In the genomic region with DNA sequence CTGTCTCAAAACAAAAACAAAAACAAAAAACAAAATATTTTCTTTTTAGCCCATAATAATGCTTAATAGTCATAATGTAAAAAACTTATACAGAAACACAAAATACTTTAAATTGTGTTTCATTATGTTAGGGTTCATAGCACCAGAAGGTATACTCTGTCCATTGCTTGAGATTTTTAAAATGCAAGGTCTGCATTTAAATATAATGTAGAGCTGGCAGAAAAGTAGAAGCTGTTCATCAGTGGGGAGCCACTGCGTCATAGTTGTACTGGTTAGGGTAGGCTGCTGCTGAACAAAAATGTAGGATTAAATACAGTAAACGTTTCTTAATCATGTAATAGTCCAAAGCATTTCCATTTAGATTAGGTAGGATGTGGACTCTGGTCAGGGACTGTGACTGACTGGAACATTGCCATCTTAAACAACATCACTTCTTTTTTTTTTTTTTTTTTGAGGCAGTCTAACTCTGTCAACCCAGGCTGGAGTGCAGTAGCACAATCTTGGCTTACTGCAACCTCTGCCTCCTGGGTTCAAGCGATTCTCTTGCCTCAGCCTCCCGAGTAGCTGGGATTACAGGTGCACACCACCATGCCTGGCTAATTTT, we compare ENCODE assay signal across 22 cellular contexts.
"Had no signal": no experiment of that assay in that cellular context is flagged by ENCODE, and none has a peak within 500 bp of the region (broad histone marks: within the 10 kb centered on the region; RNA-seq: fewer than 3 reads in every experiment).

No MANE protein-coding gene starts in this region.

- FAIRE-seq: endothelial cell of umbilical vein, islet of Langerhans had no signal

- H3K9ac ChIP-seq: parathyroid adenoma had no signal

- H3K4me3 ChIP-seq: colonic mucosa, esophagus muscularis mucosa, lung, right atrium auricular region, sigmoid colon, spleen, suprapubic skin, vagina had no signal

- ATAC-seq: left cardiac atrium; left ventricle myocardium superior; natural killer cell treated with Interleukin-12 subunit alpha and Interleukin-12 subunit beta and Interleukin-15 and Interleukin-18, amount 100 ng/mL, for 72 hours; stimulated activated naive B cell treated with anti-CD40 and anti-IgM and Interleukin-4, amounts not matched to agents 10 μg/mL and 1 μg/mL and 100 μg/mL, for 72 hours; stimulated activated naive CD8-positive, alpha-beta T cell treated with anti-CD3 and anti-CD28 coated beads, Interleukin-15, amount 100 ng/mL, for 72 hours had no signal

- H3K27me3 ChIP-seq: colonic mucosa, esophagus muscularis mucosa, neutrophil, right atrium auricular region, sigmoid colon, spleen, suprapubic skin, vagina had no signal

- H3K27ac ChIP-seq: colonic mucosa, esophagus muscularis mucosa, neutrophil, parathyroid adenoma, right atrium auricular region, sigmoid colon, spleen, suprapubic skin, vagina had no signal

- H2AFZ ChIP-seq: parathyroid adenoma had no signal

- H3K9me3 ChIP-seq: colonic mucosa, esophagus muscularis mucosa, neutrophil, right atrium auricular region, sigmoid colon, vagina had no signal

- H3K4me1 ChIP-seq: colonic mucosa, parathyroid adenoma, right atrium auricular region, suprapubic skin, vagina had no signal

- H3K36me3 ChIP-seq: colonic mucosa, right atrium auricular region had no signal

- DNase-seq: central memory CD4-positive, alpha-beta T cell; colonic mucosa; effector CD8-positive, alpha-beta T cell; left cardiac atrium; left ventricle myocardium superior; naive B cell; sigmoid colon; spleen; stimulated activated CD4-positive, alpha-beta T cell treated with anti-CD3 and anti-CD28 coated beads, Interleukin-4, amount 100 ng/mL, for 4 hours; stimulated activated naive B cell treated with anti-CD40 and anti-IgM and Interleukin-4, amounts not matched to agents 10 μg/mL and 1 μg/mL and 100 μg/mL, for 72 hours; stimulated activated naive CD8-positive, alpha-beta T cell treated with anti-CD3 and anti-CD28 coated beads, Interleukin-15, amount 100 ng/mL, for 72 hours; trophoblast cell had no signal
